Comparison of ENCODE assay signal across 1 cellular context in genomic region chr7:65339257-65339656, GRCh38.
TF ChIP-seq lines count a peak whose summit lies in the region.

No MANE protein-coding gene starts in this region.

TF ChIP-seq in HepG2, 621 proteins besides CTCF, POLR2A, EP300 and RAD21 (continues in another document):
- TF ChIP-seq HDAC1 (CRISPR knock-in tag; IDR thresholded peaks at IDR 0.05) (no peak), ZNF441 (CRISPR knock-in tag; IDR thresholded peaks at IDR 0.05; ENCODE audit: borderline replicate concordance) (no peak), ARID5B (CRISPR knock-in tag; IDR thresholded peaks at IDR 0.05) (peak; percentile 10; the same call in 1 of the 2 replicates), ZNF570 (CRISPR knock-in tag; IDR thresholded peaks at IDR 0.05; ENCODE audit: borderline replicate concordance) (no peak), ZNF644 (CRISPR knock-in tag; IDR thresholded peaks at IDR 0.05; ENCODE audit: low read depth) (peak; percentile 51; the same call in 1 of the 2 replicates), SOX13 (IDR thresholded peaks at IDR 0.05) (no peak), SOX13 (CRISPR knock-in tag; conservative IDR thresholded peaks at IDR 0.05 in 1 of 2, IDR thresholded peaks at IDR 0.05 in 1 of 2) (peak in 1 of 2 experiments; percentile 45; a peak in 1 of 4 replicates), RARA (CRISPR knock-in tag; IDR thresholded peaks at IDR 0.05) (peak; percentile 10; the same call in 1 of the 2 replicates), ISL2 (CRISPR knock-in tag; IDR thresholded peaks at IDR 0.05) (0 out of 2 replicates have a peak, but pooled peaks have one; percentile 19), HMG20A (CRISPR knock-in tag; IDR thresholded peaks at IDR 0.05; ENCODE audit: borderline replicate concordance) (peak; percentile 11; the same call in 1 of the 2 replicates), ZMYM2 (CRISPR knock-in tag; IDR thresholded peaks at IDR 0.05) (peak; percentile 69), NCOA2 (CRISPR knock-in tag; IDR thresholded peaks at IDR 0.05) (peak; percentile 37; the same call in 1 of the 2 replicates), ATF6 (CRISPR knock-in tag; conservative IDR thresholded peaks at IDR 0.05) (no peak), PAXIP1 (CRISPR knock-in tag; conservative IDR thresholded peaks at IDR 0.05) (peak; percentile 18; the same call in 1 of the 2 replicates), MBNL3 (CRISPR knock-in tag; conservative IDR thresholded peaks at IDR 0.05) (no peak), POGZ (CRISPR knock-in tag; IDR thresholded peaks at IDR 0.05) (peak; percentile 38; the same call in 1 of the 2 replicates), HNF4A (CRISPR knock-in tag; IDR thresholded peaks at IDR 0.05) (peak; percentile 65), ZNF143 (CRISPR knock-in tag; IDR thresholded peaks at IDR 0.05) (no peak), ARID4A (CRISPR knock-in tag; IDR thresholded peaks at IDR 0.05; ENCODE audit: borderline replicate concordance) (no peak), ELF3 (CRISPR knock-in tag; IDR thresholded peaks at IDR 0.05) (peak; percentile 30; the same call in 1 of the 2 replicates), FOXA3 (CRISPR knock-in tag; IDR thresholded peaks at IDR 0.05) (peak; percentile 16; the same call in 1 of the 2 replicates), SOX6 (IDR thresholded peaks at IDR 0.05) (no peak), SOX6 (CRISPR knock-in tag; IDR thresholded peaks at IDR 0.05) (peak; percentile 43; the same call in 1 of the 2 replicates), FOXA1 (IDR thresholded peaks at IDR 0.05) (no peak), FOXA1 (CRISPR knock-in tag; IDR thresholded peaks at IDR 0.05) (peak; percentile 42; the same call in 1 of the 2 replicates), YEATS4 (CRISPR knock-in tag; IDR thresholded peaks at IDR 0.05; ENCODE audit: borderline replicate concordance) (no peak)
- TF ChIP-seq, protein P1, sequence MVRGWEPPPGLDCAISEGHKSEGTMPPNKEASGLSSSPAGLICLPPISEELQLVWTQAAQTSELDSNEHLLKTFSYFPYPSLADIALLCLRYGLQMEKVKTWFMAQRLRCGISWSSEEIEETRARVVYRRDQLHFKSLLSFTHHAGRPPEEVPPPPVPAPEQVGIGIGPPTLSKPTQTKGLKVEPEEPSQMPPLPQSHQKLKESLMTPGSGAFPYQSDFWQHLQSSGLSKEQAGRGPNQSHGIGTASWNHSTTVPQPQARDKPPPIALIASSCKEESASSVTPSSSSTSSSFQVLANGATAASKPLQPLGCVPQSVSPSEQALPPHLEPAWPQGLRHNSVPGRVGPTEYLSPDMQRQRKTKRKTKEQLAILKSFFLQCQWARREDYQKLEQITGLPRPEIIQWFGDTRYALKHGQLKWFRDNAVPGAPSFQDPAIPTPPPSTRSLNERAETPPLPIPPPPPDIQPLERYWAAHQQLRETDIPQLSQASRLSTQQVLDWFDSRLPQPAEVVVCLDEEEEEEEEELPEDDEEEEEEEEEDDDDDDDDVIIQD (CRISPR knock-in tag; IDR thresholded peaks at IDR 0.05; ENCODE audit: low read depth) = 0 out of 2 replicates have a peak, but pooled peaks have one; percentile 37
- TF ChIP-seq, protein P2, sequence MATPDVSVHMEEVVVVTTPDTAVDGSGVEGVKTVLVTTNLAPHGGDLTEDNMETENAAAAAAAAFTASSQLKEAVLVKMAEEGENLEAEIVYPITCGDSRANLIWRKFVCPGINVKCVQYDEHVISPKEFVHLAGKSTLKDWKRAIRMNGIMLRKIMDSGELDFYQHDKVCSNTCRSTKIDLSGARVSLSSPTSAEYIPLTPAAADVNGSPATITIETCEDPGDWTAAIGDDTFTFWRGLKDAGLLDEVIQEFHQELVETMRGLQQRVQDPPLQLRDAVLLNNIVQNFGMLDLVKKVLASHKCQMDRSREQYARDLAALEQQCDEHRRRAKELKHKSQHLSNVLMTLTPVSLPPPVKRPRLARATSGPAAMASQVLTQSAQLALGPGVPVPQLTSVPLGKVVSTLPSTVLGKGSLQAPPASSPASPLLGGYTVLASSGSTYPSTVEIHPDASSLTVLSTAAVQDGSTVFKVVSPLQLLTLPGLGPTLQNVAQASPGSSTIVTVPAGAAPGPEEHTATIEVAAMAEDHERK (CRISPR knock-in tag; IDR thresholded peaks at IDR 0.05; ENCODE audit: low read depth) = no peak
- TF ChIP-seq, protein P3, sequence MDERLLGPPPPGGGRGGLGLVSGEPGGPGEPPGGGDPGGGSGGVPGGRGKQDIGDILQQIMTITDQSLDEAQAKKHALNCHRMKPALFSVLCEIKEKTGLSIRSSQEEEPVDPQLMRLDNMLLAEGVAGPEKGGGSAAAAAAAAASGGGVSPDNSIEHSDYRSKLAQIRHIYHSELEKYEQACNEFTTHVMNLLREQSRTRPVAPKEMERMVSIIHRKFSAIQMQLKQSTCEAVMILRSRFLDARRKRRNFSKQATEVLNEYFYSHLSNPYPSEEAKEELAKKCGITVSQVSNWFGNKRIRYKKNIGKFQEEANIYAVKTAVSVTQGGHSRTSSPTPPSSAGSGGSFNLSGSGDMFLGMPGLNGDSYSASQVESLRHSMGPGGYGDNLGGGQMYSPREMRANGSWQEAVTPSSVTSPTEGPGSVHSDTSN (CRISPR knock-in tag; IDR thresholded peaks at IDR 0.05) = no peak
- TF ChIP-seq, protein P4, sequence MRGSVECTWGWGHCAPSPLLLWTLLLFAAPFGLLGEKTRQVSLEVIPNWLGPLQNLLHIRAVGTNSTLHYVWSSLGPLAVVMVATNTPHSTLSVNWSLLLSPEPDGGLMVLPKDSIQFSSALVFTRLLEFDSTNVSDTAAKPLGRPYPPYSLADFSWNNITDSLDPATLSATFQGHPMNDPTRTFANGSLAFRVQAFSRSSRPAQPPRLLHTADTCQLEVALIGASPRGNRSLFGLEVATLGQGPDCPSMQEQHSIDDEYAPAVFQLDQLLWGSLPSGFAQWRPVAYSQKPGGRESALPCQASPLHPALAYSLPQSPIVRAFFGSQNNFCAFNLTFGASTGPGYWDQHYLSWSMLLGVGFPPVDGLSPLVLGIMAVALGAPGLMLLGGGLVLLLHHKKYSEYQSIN (CRISPR knock-in tag; IDR thresholded peaks at IDR 0.05; ENCODE audit: borderline replicate concordance) = no peak
- TF ChIP-seq, protein P5, sequence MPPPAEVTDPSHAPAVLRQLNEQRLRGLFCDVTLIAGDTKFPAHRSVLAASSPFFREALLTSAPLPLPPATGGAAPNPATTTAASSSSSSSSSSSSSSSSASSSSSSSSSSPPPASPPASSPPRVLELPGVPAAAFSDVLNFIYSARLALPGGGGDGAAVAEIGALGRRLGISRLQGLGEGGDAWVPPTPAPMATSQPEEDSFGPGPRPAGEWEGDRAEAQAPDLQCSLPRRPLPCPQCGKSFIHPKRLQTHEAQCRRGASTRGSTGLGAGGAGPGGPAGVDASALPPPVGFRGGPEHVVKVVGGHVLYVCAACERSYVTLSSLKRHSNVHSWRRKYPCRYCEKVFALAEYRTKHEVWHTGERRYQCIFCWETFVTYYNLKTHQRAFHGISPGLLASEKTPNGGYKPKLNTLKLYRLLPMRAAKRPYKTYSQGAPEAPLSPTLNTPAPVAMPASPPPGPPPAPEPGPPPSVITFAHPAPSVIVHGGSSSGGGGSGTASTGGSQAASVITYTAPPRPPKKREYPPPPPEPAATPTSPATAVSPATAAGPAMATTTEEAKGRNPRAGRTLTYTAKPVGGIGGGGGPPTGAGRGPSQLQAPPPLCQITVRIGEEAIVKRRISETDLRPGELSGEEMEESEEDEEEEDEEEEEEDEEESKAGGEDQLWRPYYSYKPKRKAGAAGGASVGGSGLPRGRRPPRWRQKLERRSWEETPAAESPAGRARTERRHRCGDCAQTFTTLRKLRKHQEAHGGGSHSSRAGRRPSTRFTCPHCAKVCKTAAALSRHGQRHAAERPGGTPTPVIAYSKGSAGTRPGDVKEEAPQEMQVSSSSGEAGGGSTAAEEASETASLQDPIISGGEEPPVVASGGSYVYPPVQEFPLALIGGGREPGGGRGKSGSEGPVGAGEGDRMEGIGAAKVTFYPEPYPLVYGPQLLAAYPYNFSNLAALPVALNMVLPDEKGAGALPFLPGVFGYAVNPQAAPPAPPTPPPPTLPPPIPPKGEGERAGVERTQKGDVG (CRISPR knock-in tag; IDR thresholded peaks at IDR 0.05; ENCODE audit: borderline replicate concordance) = 0 out of 2 replicates have a peak, but pooled peaks have one; percentile 45
